ENCODE assay signal across 1 cellular context in genomic region chr17:73187203-73187769, GRCh38.
A peak's percentile ranks its signal among the peaks of the same experiment; 100 is the strongest.
TF ChIP-seq lines count a peak whose summit lies in the region.

No MANE protein-coding gene starts in this region.

TF ChIP-seq in HepG2, 621 proteins besides CTCF, POLR2A, EP300 and RAD21 (continued from another document and continues in another):
- TF ChIP-seq, protein P1, sequence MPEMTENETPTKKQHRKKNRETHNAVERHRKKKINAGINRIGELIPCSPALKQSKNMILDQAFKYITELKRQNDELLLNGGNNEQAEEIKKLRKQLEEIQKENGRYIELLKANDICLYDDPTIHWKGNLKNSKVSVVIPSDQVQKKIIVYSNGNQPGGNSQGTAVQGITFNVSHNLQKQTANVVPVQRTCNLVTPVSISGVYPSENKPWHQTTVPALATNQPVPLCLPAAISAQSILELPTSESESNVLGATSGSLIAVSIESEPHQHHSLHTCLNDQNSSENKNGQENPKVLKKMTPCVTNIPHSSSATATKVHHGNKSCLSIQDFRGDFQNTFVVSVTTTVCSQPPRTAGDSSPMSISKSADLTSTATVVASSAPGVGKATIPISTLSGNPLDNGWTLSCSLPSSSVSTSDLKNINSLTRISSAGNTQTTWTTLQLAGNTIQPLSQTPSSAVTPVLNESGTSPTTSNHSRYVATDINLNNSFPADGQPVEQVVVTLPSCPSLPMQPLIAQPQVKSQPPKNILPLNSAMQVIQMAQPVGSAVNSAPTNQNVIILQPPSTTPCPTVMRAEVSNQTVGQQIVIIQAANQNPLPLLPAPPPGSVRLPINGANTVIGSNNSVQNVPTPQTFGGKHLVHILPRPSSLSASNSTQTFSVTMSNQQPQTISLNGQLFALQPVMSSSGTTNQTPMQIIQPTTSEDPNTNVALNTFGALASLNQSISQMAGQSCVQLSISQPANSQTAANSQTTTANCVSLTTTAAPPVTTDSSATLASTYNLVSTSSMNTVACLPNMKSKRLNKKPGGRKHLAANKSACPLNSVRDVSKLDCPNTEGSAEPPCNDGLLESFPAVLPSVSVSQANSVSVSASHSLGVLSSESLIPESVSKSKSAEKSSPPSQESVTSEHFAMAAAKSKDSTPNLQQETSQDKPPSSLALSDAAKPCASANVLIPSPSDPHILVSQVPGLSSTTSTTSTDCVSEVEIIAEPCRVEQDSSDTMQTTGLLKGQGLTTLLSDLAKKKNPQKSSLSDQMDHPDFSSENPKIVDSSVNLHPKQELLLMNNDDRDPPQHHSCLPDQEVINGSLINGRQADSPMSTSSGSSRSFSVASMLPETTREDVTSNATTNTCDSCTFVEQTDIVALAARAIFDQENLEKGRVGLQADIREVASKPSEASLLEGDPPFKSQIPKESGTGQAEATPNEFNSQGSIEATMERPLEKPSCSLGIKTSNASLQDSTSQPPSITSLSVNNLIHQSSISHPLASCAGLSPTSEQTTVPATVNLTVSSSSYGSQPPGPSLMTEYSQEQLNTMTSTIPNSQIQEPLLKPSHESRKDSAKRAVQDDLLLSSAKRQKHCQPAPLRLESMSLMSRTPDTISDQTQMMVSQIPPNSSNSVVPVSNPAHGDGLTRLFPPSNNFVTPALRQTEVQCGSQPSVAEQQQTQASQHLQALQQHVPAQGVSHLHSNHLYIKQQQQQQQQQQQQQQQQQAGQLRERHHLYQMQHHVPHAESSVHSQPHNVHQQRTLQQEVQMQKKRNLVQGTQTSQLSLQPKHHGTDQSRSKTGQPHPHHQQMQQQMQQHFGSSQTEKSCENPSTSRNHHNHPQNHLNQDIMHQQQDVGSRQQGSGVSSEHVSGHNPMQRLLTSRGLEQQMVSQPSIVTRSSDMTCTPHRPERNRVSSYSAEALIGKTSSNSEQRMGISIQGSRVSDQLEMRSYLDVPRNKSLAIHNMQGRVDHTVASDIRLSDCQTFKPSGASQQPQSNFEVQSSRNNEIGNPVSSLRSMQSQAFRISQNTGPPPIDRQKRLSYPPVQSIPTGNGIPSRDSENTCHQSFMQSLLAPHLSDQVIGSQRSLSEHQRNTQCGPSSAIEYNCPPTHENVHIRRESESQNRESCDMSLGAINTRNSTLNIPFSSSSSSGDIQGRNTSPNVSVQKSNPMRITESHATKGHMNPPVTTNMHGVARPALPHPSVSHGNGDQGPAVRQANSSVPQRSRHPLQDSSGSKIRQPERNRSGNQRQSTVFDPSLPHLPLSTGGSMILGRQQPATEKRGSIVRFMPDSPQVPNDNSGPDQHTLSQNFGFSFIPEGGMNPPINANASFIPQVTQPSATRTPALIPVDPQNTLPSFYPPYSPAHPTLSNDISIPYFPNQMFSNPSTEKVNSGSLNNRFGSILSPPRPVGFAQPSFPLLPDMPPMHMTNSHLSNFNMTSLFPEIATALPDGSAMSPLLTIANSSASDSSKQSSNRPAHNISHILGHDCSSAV (CRISPR knock-in tag; IDR thresholded peaks at IDR 0.05; ENCODE audit: borderline replicate concordance) = no peak; the same call in 1 of the 2 replicates
- TF ChIP-seq ZNF737 (CRISPR knock-in tag; IDR thresholded peaks at IDR 0.05; ENCODE audit: borderline replicate concordance) (no peak), ZNF350 (CRISPR knock-in tag; IDR thresholded peaks at IDR 0.05; ENCODE audit: borderline replicate concordance, low read depth) (no peak; the same call in 1 of the 2 replicates), ZNF180 (CRISPR knock-in tag; IDR thresholded peaks at IDR 0.05; ENCODE audit: borderline replicate concordance, low read depth) (no peak), KDM5B (CRISPR knock-in tag; IDR thresholded peaks at IDR 0.05; ENCODE audit: borderline replicate concordance) (no peak; the same call in 1 of the 2 replicates), ZNF263 (CRISPR knock-in tag; IDR thresholded peaks at IDR 0.05) (0 out of 2 replicates have a peak, but pooled peaks have one; percentile 12), SETDB1 (CRISPR knock-in tag; IDR thresholded peaks at IDR 0.05; ENCODE audit: borderline replicate concordance) (no peak), ZNF816 (CRISPR knock-in tag; IDR thresholded peaks at IDR 0.05; ENCODE audit: borderline replicate concordance) (no peak), ZNF782 (CRISPR knock-in tag; IDR thresholded peaks at IDR 0.05; ENCODE audit: borderline replicate concordance) (peak; percentile 63; the same call in 1 of the 2 replicates), KLF6 (CRISPR knock-in tag; IDR thresholded peaks at IDR 0.05) (0 out of 2 replicates have a peak, but pooled peaks have one; percentile 50), ARID3A (IDR thresholded peaks at IDR 0.05; ENCODE audit: low read depth, low read length) (peak; percentile 23; the same call in 1 of the 2 replicates), ZHX2 (IDR thresholded peaks at IDR 0.05; ENCODE audit: low read depth) (no peak), ZHX2 (CRISPR knock-in tag; IDR thresholded peaks at IDR 0.05; ENCODE audit: borderline replicate concordance) (no peak; the same call in 1 of the 2 replicates), ZNF382 (CRISPR knock-in tag; IDR thresholded peaks at IDR 0.05; ENCODE audit: borderline replicate concordance) (no peak; the same call in 1 of the 2 replicates), ZBTB49 (CRISPR knock-in tag; IDR thresholded peaks at IDR 0.05; ENCODE audit: borderline replicate concordance) (0 out of 2 replicates have a peak, but pooled peaks have one; percentile 44), CBX2 (IDR thresholded peaks at IDR 0.05; ENCODE audit: low read depth, low read length) (no peak), CBX2 (CRISPR knock-in tag; IDR thresholded peaks at IDR 0.05; ENCODE audit: low read depth) (0 out of 2 replicates have a peak, but pooled peaks have one; percentile 79), SNAPC2 (CRISPR knock-in tag; IDR thresholded peaks at IDR 0.05) (peak; percentile 60; the same call in 1 of the 2 replicates), AGO2 (optimal IDR thresholded peaks at IDR 0.05; ENCODE audit: low read depth, low read length) (no peak), SOX6 (IDR thresholded peaks at IDR 0.05) (no peak), SOX6 (CRISPR knock-in tag; IDR thresholded peaks at IDR 0.05) (peak; percentile 98), SOX13 (IDR thresholded peaks at IDR 0.05) (peak; percentile 96), SOX13 (CRISPR knock-in tag; conservative IDR thresholded peaks at IDR 0.05 in 1 of 2, IDR thresholded peaks at IDR 0.05 in 1 of 2) (peak in 1 of 2 experiments; percentile 97; a peak in 2 of 4 replicates), ZNF292 (CRISPR knock-in tag; IDR thresholded peaks at IDR 0.05; ENCODE audit: borderline replicate concordance, low read depth) (peak; percentile 87; the same call in 1 of the 2 replicates), ZKSCAN1 (IDR thresholded peaks at IDR 0.05; ENCODE audit: low read length) (no peak), FIP1L1 (IDR thresholded peaks at IDR 0.05; ENCODE audit: borderline replicate concordance, insufficient read depth, low read depth, low read length) (no peak), ZSCAN5A (CRISPR knock-in tag; IDR thresholded peaks at IDR 0.05; ENCODE audit: borderline replicate concordance) (peak; percentile 48; the same call in 1 of the 2 replicates), NFIC (IDR thresholded peaks at IDR 0.05; ENCODE audit: low read length) (peak; percentile 95)
- TF ChIP-seq, protein P2, sequence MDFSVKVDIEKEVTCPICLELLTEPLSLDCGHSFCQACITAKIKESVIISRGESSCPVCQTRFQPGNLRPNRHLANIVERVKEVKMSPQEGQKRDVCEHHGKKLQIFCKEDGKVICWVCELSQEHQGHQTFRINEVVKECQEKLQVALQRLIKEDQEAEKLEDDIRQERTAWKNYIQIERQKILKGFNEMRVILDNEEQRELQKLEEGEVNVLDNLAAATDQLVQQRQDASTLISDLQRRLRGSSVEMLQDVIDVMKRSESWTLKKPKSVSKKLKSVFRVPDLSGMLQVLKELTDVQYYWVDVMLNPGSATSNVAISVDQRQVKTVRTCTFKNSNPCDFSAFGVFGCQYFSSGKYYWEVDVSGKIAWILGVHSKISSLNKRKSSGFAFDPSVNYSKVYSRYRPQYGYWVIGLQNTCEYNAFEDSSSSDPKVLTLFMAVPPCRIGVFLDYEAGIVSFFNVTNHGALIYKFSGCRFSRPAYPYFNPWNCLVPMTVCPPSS (IDR thresholded peaks at IDR 0.05) = no peak
- TF ChIP-seq, protein P3, sequence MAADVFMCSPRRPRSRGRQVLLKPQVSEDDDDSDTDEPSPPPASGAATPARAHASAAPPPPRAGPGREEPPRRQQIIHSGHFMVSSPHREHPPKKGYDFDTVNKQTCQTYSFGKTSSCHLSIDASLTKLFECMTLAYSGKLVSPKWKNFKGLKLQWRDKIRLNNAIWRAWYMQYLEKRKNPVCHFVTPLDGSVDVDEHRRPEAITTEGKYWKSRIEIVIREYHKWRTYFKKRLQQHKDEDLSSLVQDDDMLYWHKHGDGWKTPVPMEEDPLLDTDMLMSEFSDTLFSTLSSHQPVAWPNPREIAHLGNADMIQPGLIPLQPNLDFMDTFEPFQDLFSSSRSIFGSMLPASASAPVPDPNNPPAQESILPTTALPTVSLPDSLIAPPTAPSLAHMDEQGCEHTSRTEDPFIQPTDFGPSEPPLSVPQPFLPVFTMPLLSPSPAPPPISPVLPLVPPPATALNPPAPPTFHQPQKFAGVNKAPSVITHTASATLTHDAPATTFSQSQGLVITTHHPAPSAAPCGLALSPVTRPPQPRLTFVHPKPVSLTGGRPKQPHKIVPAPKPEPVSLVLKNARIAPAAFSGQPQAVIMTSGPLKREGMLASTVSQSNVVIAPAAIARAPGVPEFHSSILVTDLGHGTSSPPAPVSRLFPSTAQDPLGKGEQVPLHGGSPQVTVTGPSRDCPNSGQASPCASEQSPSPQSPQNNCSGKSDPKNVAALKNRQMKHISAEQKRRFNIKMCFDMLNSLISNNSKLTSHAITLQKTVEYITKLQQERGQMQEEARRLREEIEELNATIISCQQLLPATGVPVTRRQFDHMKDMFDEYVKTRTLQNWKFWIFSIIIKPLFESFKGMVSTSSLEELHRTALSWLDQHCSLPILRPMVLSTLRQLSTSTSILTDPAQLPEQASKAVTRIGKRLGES (CRISPR knock-in tag; IDR thresholded peaks at IDR 0.05; ENCODE audit: borderline replicate concordance) = peak; percentile 55; the same call in 1 of the 2 replicates
